ENCODE assay signal across 22 cellular contexts in the genomic region with DNA sequence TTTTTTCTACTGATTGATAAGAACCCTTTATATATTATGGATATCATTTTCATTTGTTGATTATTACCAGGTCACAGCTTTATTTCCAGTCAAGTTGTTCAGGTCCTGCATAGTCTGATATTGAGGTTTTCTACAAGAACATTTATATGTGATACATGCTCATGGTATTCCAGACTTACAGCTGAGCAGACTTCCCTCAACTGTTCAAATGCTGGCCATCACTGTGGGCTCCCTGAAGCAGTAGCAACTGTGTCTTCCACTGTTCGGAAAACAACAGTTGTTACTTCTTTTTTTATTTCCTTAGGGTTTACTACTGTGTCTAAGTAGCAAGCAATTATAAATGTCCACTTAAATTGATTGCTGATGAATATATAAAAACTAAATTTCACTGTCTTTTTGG.
A peak's percentile ranks its signal among the peaks of the same experiment; 100 is the strongest.
DNase-seq lines count a peak whose midpoint lies in the region; ATAC-seq and TF ChIP-seq lines count a peak whose summit lies in the region.
"Had no signal": no experiment of that assay in that cellular context is flagged by ENCODE, and none has a peak within 500 bp of the region (broad histone marks: within the 10 kb centered on the region; RNA-seq: fewer than 3 reads in every experiment).

No MANE protein-coding gene starts in this region.

- H3K27ac ChIP-seq in H9 (ENCODE audit: insufficient read length, low read depth, low read length) (no peak overlapping the region), dorsolateral prefrontal cortex (no peak overlapping the region)
- H3K27ac ChIP-seq in naive thymus-derived CD4-positive, alpha-beta T cell (ENCODE audit: low read depth, low read length) = no peak overlapping the region
- H3K27ac ChIP-seq: RWPE1 had no signal

- intact Hi-C loops in naive thymus-derived CD4-positive, alpha-beta T cell (cut with micrococcal nuclease) = no loop called here
- intact Hi-C loops in dorsolateral prefrontal cortex (cut with DNase I) = no loop called here

- no peaks in the 10 kb centered on the region for H3K4me1 ChIP-seq in H9 (ENCODE audit: insufficient read depth, low read length)
- H3K4me1 ChIP-seq in naive thymus-derived CD4-positive, alpha-beta T cell (ENCODE audit: control insufficient read depth in 2 of 2, insufficient read depth in 2 of 2, low read length in 2 of 2) = peaks cover 0 to 23% of the 10 kb centered on the region in 2 donors

- POLR2A ChIA-PET in naive thymus-derived CD4-positive, alpha-beta T cell (lab: Charles Lee) = interaction anchor here (1.3 to 12.9 kb wide), 2 partner anchors 10 to 29 kb away, joined by 3 to 127 read pairs; no protein-coding TSS in a partner anchor

- H2BK5ac ChIP-seq in H9 (ENCODE audit: insufficient read length, low read length) = no peak overlapping the region

- no peaks in the 10 kb centered on the region; a peak in 1 of 5 replicates for H3K9me3 Mint-ChIP-seq in H9
- H3K9me3 Mint-ChIP-seq in naive thymus-derived CD4-positive, alpha-beta T cell = no peaks in the 10 kb centered on the region
- H3K9me3 Mint-ChIP-seq in stimulated activated effector memory CD8-positive, alpha-beta T cell treated with anti-CD3 and anti-CD28 coated beads, Interleukin-12 subunit alpha, Interleukin-12 subunit beta, amount 100 ng/mL, for 72 hours = no peaks in the 10 kb centered on the region
- H3K9me3 Mint-ChIP-seq: GM23338 had no signal

- H3K23ac ChIP-seq in H9 (ENCODE audit: insufficient read length, low read depth, low read length) = no peak overlapping the region

- no peak overlapping the region for H2BK15ac ChIP-seq in H9 (ENCODE audit: low read depth, low read length)

- no peak overlapping the region for H2BK20ac ChIP-seq in H9 (ENCODE audit: low read depth, low read length, poor library complexity, severe bottlenecking)

- H2AK5ac ChIP-seq in H9 (ENCODE audit: insufficient read length, low read length) = no peak overlapping the region

- no peak overlapping the region for H2BK120ac ChIP-seq in H9 (ENCODE audit: low read depth, low read length, poor library complexity, severe bottlenecking)

- H3K36me3 ChIP-seq in naive thymus-derived CD4-positive, alpha-beta T cell (ENCODE audit: control insufficient read depth in 2 of 3, insufficient read depth in 3 of 3, low read length in 3 of 3) = peaks cover 8 to 46% (median 22%) of the 10 kb centered on the region in 3 experiments

- no peak overlapping the region for H4K5ac ChIP-seq in H9 (ENCODE audit: insufficient read length, low read depth, low read length)

- no peak overlapping the region for H3K18ac ChIP-seq in H9 (ENCODE audit: insufficient read length, low read depth, low read length)

- H3K9me3 ChIP-seq in H9 (ENCODE audit: control insufficient read depth, low read depth, low read length) (no peaks in the 10 kb centered on the region), T-helper 17 cell (ENCODE audit: control insufficient read depth, low read length, poor library complexity, severe bottlenecking) (no peaks in the 10 kb centered on the region)
- no peaks in the 10 kb centered on the region for H3K9me3 ChIP-seq in naive thymus-derived CD4-positive, alpha-beta T cell (ENCODE audit: control insufficient read depth in 2 of 3, low read length in 3 of 3)

- CTCF ChIA-PET in naive thymus-derived CD4-positive, alpha-beta T cell (lab: Charles Lee) = interaction anchor here (1.0 to 18.1 kb wide), 4 partner anchors 9 to 30 kb away, joined by 3 to 379 read pairs (median 8); no protein-coding TSS in a partner anchor

- H3K9ac ChIP-seq in H9 (ENCODE audit: extremely low read depth, insufficient read length, low read length) = no peak overlapping the region

- no peaks in the 10 kb centered on the region for H3K23me2 ChIP-seq in H9 (ENCODE audit: insufficient read length, low read depth, low read length, poor library complexity, severe bottlenecking)

- no peak overlapping the region for H3K4me3 Mint-ChIP-seq in H9
- no peak overlapping the region for H3K4me3 Mint-ChIP-seq in T-helper 17 cell
- H3K4me3 Mint-ChIP-seq in naive thymus-derived CD4-positive, alpha-beta T cell = no peak overlapping the region
- H3K4me3 Mint-ChIP-seq in stimulated activated effector memory CD8-positive, alpha-beta T cell treated with anti-CD3 and anti-CD28 coated beads, Interleukin-12 subunit alpha, Interleukin-12 subunit beta, amount 100 ng/mL, for 72 hours = no peak overlapping the region
- H3K4me3 Mint-ChIP-seq: GM23338 had no signal

- H3K27ac Mint-ChIP-seq in H9 = no peak overlapping the region
- H3K27ac Mint-ChIP-seq in T-helper 17 cell = peak overlapping the region; percentile 11
- peak overlapping the region in 5 of 9 donors; percentile 32 to 88 (median 54) for H3K27ac Mint-ChIP-seq in naive thymus-derived CD4-positive, alpha-beta T cell
- peak overlapping the region; percentile 54 for H3K27ac Mint-ChIP-seq in stimulated activated effector memory CD8-positive, alpha-beta T cell treated with anti-CD3 and anti-CD28 coated beads, Interleukin-12 subunit alpha, Interleukin-12 subunit beta, amount 100 ng/mL, for 72 hours
- H3K27ac Mint-ChIP-seq: GM23338 had no signal

- H3K27me3 ChIP-seq in H9 (ENCODE audit: insufficient read depth, low read length) (no peaks in the 10 kb centered on the region), dorsolateral prefrontal cortex (no peaks in the 10 kb centered on the region)
- no peaks in the 10 kb centered on the region for H3K27me3 ChIP-seq in naive thymus-derived CD4-positive, alpha-beta T cell (ENCODE audit: control insufficient read depth in 2 of 2, insufficient read depth in 2 of 2, low read length in 2 of 2)

- H3K4me3 ChIP-seq in naive thymus-derived CD4-positive, alpha-beta T cell (ENCODE audit: low read length) = no peak overlapping the region
- no peak overlapping the region for H3K4me3 ChIP-seq in dorsolateral prefrontal cortex
- H3K4me3 ChIP-seq: GM23338 had no signal

- no peak overlapping the region for H2BK12ac ChIP-seq in H9 (ENCODE audit: insufficient read length, low read depth, low read length)

- peaks cover 0 to 3% (median 2%) of the 10 kb centered on the region in 3 experiments; a peak in 1 of 7 replicates for H3K36me3 Mint-ChIP-seq in H9 (ENCODE audit: insufficient read depth in 1 of 3, low read depth in 3 of 3)
- peaks cover 2% of the 10 kb centered on the region for H3K36me3 Mint-ChIP-seq in T-helper 17 cell (ENCODE audit: low read depth)
- peaks cover 6 to 61% (median 24%) of the 10 kb centered on the region in 5 donors for H3K36me3 Mint-ChIP-seq in naive thymus-derived CD4-positive, alpha-beta T cell
- peaks cover 42% of the 10 kb centered on the region for H3K36me3 Mint-ChIP-seq in stimulated activated effector memory CD8-positive, alpha-beta T cell treated with anti-CD3 and anti-CD28 coated beads, Interleukin-12 subunit alpha, Interleukin-12 subunit beta, amount 100 ng/mL, for 72 hours

- DNase-seq in H9 = peak; percentile 0
- no peak for DNase-seq in T-helper 17 cell
- DNase-seq in naive thymus-derived CD4-positive, alpha-beta T cell = no peak
- no peak for DNase-seq in stimulated activated effector memory CD8-positive, alpha-beta T cell treated with anti-CD3 and anti-CD28 coated beads, Interleukin-12 subunit alpha, Interleukin-12 subunit beta, amount 100 ng/mL, for 72 hours (ENCODE audit: low spot score in 2 of 2)
- DNase-seq in iPS-NIHi11 (ENCODE audit: low spot score) = no peak
- no peak for DNase-seq in GM10266 (ENCODE audit: extremely low spot score)
- DNase-seq in cerebellar nuclear complex (lab: John Stamatoyannopoulos, UW) = no peak
- no peak for DNase-seq in dorsolateral prefrontal cortex
- DNase-seq: Calu3, DMS53, EL, KG1, NCI-H1417, NCI-H187, NCI-H226, NCI-H524, PC-3, SIG-M5 had no signal

- H3K27me3 Mint-ChIP-seq in H9 (ENCODE audit: low read depth) (no peaks in the 10 kb centered on the region), T-helper 17 cell (no peaks in the 10 kb centered on the region)
- H3K27me3 Mint-ChIP-seq in naive thymus-derived CD4-positive, alpha-beta T cell = no peaks in the 10 kb centered on the region

- H3K56ac ChIP-seq in H9 (ENCODE audit: insufficient read length, low read depth, low read length) = no peak overlapping the region

- H3K4me1 Mint-ChIP-seq in H9 (no peaks in the 10 kb centered on the region), T-helper 17 cell (peaks cover 26% of the 10 kb centered on the region)
- H3K4me1 Mint-ChIP-seq in naive thymus-derived CD4-positive, alpha-beta T cell = peaks cover 12 to 58% (median 52%) of the 10 kb centered on the region in 7 donors
- H3K4me1 Mint-ChIP-seq in stimulated activated effector memory CD8-positive, alpha-beta T cell treated with anti-CD3 and anti-CD28 coated beads, Interleukin-12 subunit alpha, Interleukin-12 subunit beta, amount 100 ng/mL, for 72 hours = peaks cover 20% of the 10 kb centered on the region
- H3K4me1 Mint-ChIP-seq: GM23338 had no signal

- no peak overlapping the region for H3K4me2 ChIP-seq in H9 (ENCODE audit: insufficient read depth, insufficient read length, low read length)
- H3K4me2 ChIP-seq: GM23338 had no signal

- H2AFZ ChIP-seq in H9 (ENCODE audit: low read length) = no peak overlapping the region
- H2AFZ ChIP-seq: GM23338 had no signal

- ATAC-seq in T-helper 17 cell = no peak
- no peak for ATAC-seq in naive thymus-derived CD4-positive, alpha-beta T cell
- ATAC-seq in stimulated activated effector memory CD8-positive, alpha-beta T cell treated with anti-CD3 and anti-CD28 coated beads, Interleukin-12 subunit alpha, Interleukin-12 subunit beta, amount 100 ng/mL, for 72 hours = no peak
- ATAC-seq: GM23338, HCT116, PC-3, SK-N-SH treated with all-trans-retinoic acid at 6 μM for 48 hours had no signal

- WGBS in H9 (ENCODE audit: extremely low coverage, insufficient read length, low lambda C conversion rate) = no CpG with 5 or more reads among the region's 1 CpG

- no peak overlapping the region for H3T11ph ChIP-seq in H9 (ENCODE audit: low read length)

- no peaks in the 10 kb centered on the region for H4K20me1 ChIP-seq in H9 (ENCODE audit: control insufficient read depth, insufficient read depth, insufficient read length)

- H3K79me2 ChIP-seq in H9 (ENCODE audit: insufficient read depth, low read length) = no peaks in the 10 kb centered on the region

- no peak for TF ChIP-seq CTCF in H9 (conservative IDR thresholded peaks at IDR 0.05)
- TF ChIP-seq CTCF in GM10266 (IDR thresholded peaks at IDR 0.05; ENCODE audit: control insufficient read depth, insufficient read depth, low read depth, missing control alignments) = no peak
- no peak for TF ChIP-seq CTCF in dorsolateral prefrontal cortex (IDR thresholded peaks at IDR 0.05 in 54 of 56, conservative IDR thresholded peaks at IDR 0.05 in 2 of 56; ENCODE audit: low read depth in 1 of 56, partially characterized antibody in 56 of 56)

- H3K4ac ChIP-seq in H9 (ENCODE audit: low read depth, low read length) = no peak overlapping the region

- no peak overlapping the region for H4K8ac ChIP-seq in H9 (replicated peaks; ENCODE audit: insufficient read length, low read depth, low read length)

- H3K14ac ChIP-seq in H9 (ENCODE audit: insufficient read depth, low read length) = no peak overlapping the region

- no peaks in the 10 kb centered on the region for H3K79me1 ChIP-seq in H9 (ENCODE audit: insufficient read depth, low read depth, low read length, poor library complexity, severe bottlenecking)

- H4K91ac ChIP-seq in H9 (ENCODE audit: insufficient read length, low read depth, low read length) = no peak overlapping the region

Comparison
In these comparisons a context has a peak if more than half of its experiments do, and no peak if none do; other contexts are left out.
1. H3K27ac Mint-ChIP-seq: peak in T-helper 17 cell (single experiment), naive thymus-derived CD4-positive, alpha-beta T cell (5 of 9) and stimulated activated effector memory CD8-positive, alpha-beta T cell treated with anti-CD3 and anti-CD28 coated beads, Interleukin-12 subunit alpha, Interleukin-12 subunit beta, amount 100 ng/mL, for 72 hours (single experiment); none in H9 (0 of 3).